23 cellular contexts compared by ENCODE assay signal in the genomic region with DNA sequence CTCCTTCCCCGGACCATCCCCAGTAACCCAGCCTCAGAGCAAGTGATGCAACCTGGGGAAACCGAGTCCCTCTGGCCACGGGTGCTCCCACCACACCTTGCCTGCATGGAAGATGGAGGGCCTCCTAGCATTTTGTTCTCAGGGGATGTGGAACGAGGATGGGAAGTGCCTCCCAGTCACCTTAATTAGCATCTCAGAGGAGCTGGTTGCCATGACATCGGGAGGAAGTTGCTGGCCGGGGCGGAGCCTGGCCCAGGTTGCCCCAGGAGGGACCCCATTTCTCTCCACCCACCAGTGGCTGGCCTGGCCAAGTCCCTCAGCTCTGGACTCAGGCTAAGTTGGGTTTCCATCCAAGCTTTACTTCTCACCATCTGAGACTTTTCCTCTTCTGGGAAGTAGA.
"Had no signal": no experiment of that assay in that cellular context is flagged by ENCODE, and none has a peak within 500 bp of the region (broad histone marks: within the 10 kb centered on the region; RNA-seq: fewer than 3 reads in every experiment).

No MANE protein-coding gene starts in this region.

- H3K4me3 Mint-ChIP-seq: activated B cell treated with CpG ODN at 0.5 μM for 24 hours; activated CD4-positive, alpha-beta memory T cell treated with anti-CD3 and anti-CD28 coated beads, Interleukin-2, amount 10 ng/mL, durations not matched to agents 7 days and 5 days; activated T-helper 17 cell treated with anti-CD3 and anti-CD28 coated beads, Interleukin-2, amount 50 U/mL, for 72 hours; immature natural killer cell had no signal

- H3K9me3 ChIP-seq: prostate gland, right atrium auricular region, thyroid gland had no signal

- H3K36me3 Mint-ChIP-seq: immature natural killer cell had no signal

- H3K27me3 ChIP-seq: right atrium auricular region, thyroid gland had no signal

- H3K4me3 ChIP-seq: dorsolateral prefrontal cortex, prostate gland, right atrium auricular region, thyroid gland had no signal

- FAIRE-seq: colon had no signal

- H3K9me3 Mint-ChIP-seq: activated B cell treated with CpG ODN at 0.5 μM for 24 hours; activated CD4-positive, alpha-beta memory T cell treated with anti-CD3 and anti-CD28 coated beads, Interleukin-2, amount 10 ng/mL, durations not matched to agents 7 days and 5 days; activated T-helper 17 cell treated with anti-CD3 and anti-CD28 coated beads, Interleukin-2, amount 50 U/mL, for 72 hours; immature natural killer cell had no signal

- H3K27ac ChIP-seq: brain microvascular endothelial cell, dorsolateral prefrontal cortex, epithelial cell of prostate, prostate gland, right atrium auricular region, thyroid gland had no signal

- ATAC-seq: activated T-helper 17 cell treated with anti-CD3 and anti-CD28 coated beads, Interleukin-2, amount 50 U/mL, for 72 hours; left ventricle myocardium superior had no signal

- H3K27me3 Mint-ChIP-seq: activated CD4-positive, alpha-beta memory T cell treated with anti-CD3 and anti-CD28 coated beads, Interleukin-2, amount 10 ng/mL, durations not matched to agents 7 days and 5 days had no signal

- DNase-seq: activated B cell treated with CpG ODN at 0.5 μM for 24 hours; activated CD4-positive, alpha-beta memory T cell treated with anti-CD3 and anti-CD28 coated beads, Interleukin-2, amount 10 ng/mL, durations not matched to agents 7 days and 5 days; activated CD4-positive, alpha-beta T cell treated with anti-CD3 and anti-CD28 coated beads for 4 hours; activated naive CD4-positive, alpha-beta T cell treated with Interleukin-2 at 50 U/mL for 16 hours; activated T-cell treated with anti-CD3 and anti-CD28 coated beads, Interleukin-2, amount 50 U/mL, for 1 hour; anterior cingulate cortex; brain microvascular endothelial cell; central memory CD4-positive, alpha-beta T cell; dorsolateral prefrontal cortex; foreskin fibroblast; hippocampal formation; immature natural killer cell; left ventricle myocardium superior; stimulated activated CD4-positive, alpha-beta T cell treated with anti-CD3 and anti-CD28 coated beads, Interleukin-12 subunit alpha, Interleukin-12 subunit beta, amount 100 ng/mL, for 4 hours; stimulated activated CD4-positive, alpha-beta T cell treated with anti-CD3 and anti-CD28 coated beads, Interleukin-1b, Interleukin-23, amount 100 ng/mL, for 48 hours; stimulated activated CD8-positive, alpha-beta memory T cell treated with anti-CD3 and anti-CD28 coated beads, Interleukin-4, amount 100 ng/mL, for 48 hours; stimulated activated naive CD4-positive, alpha-beta T cell treated with Interleukin-2 at 50 U/mL for 16 hours; thyroid gland had no signal

- H3K36me3 ChIP-seq: brain microvascular endothelial cell, prostate gland, right atrium auricular region, thyroid gland had no signal

- H3K4me1 ChIP-seq: prostate gland, right atrium auricular region, thyroid gland had no signal

- H3K27ac Mint-ChIP-seq: activated B cell treated with CpG ODN at 0.5 μM for 24 hours; activated CD4-positive, alpha-beta memory T cell treated with anti-CD3 and anti-CD28 coated beads, Interleukin-2, amount 10 ng/mL, durations not matched to agents 7 days and 5 days; activated T-helper 17 cell treated with anti-CD3 and anti-CD28 coated beads, Interleukin-2, amount 50 U/mL, for 72 hours; immature natural killer cell had no signal

- H3K4me1 Mint-ChIP-seq: activated B cell treated with CpG ODN at 0.5 μM for 24 hours; activated CD4-positive, alpha-beta memory T cell treated with anti-CD3 and anti-CD28 coated beads, Interleukin-2, amount 10 ng/mL, durations not matched to agents 7 days and 5 days; activated T-helper 17 cell treated with anti-CD3 and anti-CD28 coated beads, Interleukin-2, amount 50 U/mL, for 72 hours; immature natural killer cell had no signal
